ENCODE assay signal across 19 cellular contexts in genomic region chr4:83082777-83083176, GRCh38. TPM values are rescaled to one million over a fixed set of nuclear protein-coding genes. Genes with fewer than 3 reads are reported as not detected.
DNase-seq lines count a peak whose midpoint lies in the region; ATAC-seq and TF ChIP-seq lines count a peak whose summit lies in the region.
"Had no signal": no experiment of that assay in that cellular context is flagged by ENCODE, and none has a peak within 500 bp of the region (broad histone marks: within the 10 kb centered on the region; RNA-seq: fewer than 3 reads in every experiment).

No MANE protein-coding gene starts in this region.

- H3F3A ChIP-seq in GM23338 (replicated peaks; ENCODE audit: low read depth): no peaks in the 10 kb centered on the region

- H2AFZ ChIP-seq in GM23338: no peak overlapping the region
- H2AFZ ChIP-seq: hepatocyte had no signal

- no peaks in the 10 kb centered on the region for H3K27me3 ChIP-seq in GM23338 (ENCODE audit: insufficient read depth)
- H3K27me3 ChIP-seq: hepatocyte, suprapubic skin had no signal

- no peak overlapping the region for H3K4me3 ChIP-seq in GM23338
- H3K4me3 ChIP-seq: hepatocyte, suprapubic skin had no signal

- H4K20me1 ChIP-seq in GM23338 (replicated peaks; ENCODE audit: insufficient read depth): no peaks in the 10 kb centered on the region

- no peaks in the 10 kb centered on the region for H3K79me2 ChIP-seq in GM23338 (replicated peaks; ENCODE audit: insufficient read depth)
- H3K79me2 ChIP-seq: hepatocyte had no signal

- peak; percentile 55 for DNase-seq in NCI-H2029 (lab: John Stamatoyannopoulos, UW)
- no peak for DNase-seq in NCI-H2029 treated with DMSO at 0.1 percent for 48 hours (lab: John Stamatoyannopoulos, UW)
- DNase-seq in activated CD8-positive, alpha-beta T cell treated with anti-CD3 and anti-CD28 coated beads for 36 hours: peak; percentile 17
- no peak for DNase-seq in naive B cell
- no peak for DNase-seq in GM23338 (ENCODE audit: low spot score)
- no peak for DNase-seq in T-helper 9 cell
- DNase-seq: 8988T; activated CD4-positive, alpha-beta T cell treated with anti-CD3 and anti-CD28 coated beads, Interleukin-2, amount 50 U/mL, for 4 hours; DMS153; mesendoderm; NCI-H1048; NCI-H526 treated with DMSO at 0.1 percent for 48 hours; stimulated activated CD4-positive, alpha-beta T cell treated with anti-CD3 and anti-CD28 coated beads, Interleukin-4, amount 100 ng/mL, for 4 hours had no signal

- no peak overlapping the region for H3K4me2 ChIP-seq in GM23338
- H3K4me2 ChIP-seq: hepatocyte had no signal

- no peak overlapping the region for H3K27ac ChIP-seq in GM23338 (ENCODE audit: low read depth)
- H3K27ac ChIP-seq: epithelial cell of prostate, hepatocyte, suprapubic skin had no signal

- no peaks in the 10 kb centered on the region for H3K9me2 ChIP-seq in GM23338 (ENCODE audit: insufficient read depth)

- H3K27ac Mint-ChIP-seq in activated CD8-positive, alpha-beta T cell treated with anti-CD3 and anti-CD28 coated beads for 36 hours: no peak overlapping the region
- peak overlapping the region in 4 of 6 donors; percentile 85 to 98 (median 92) for H3K27ac Mint-ChIP-seq in naive B cell
- no peak overlapping the region for H3K27ac Mint-ChIP-seq in GM23338

- intact Hi-C loops in activated CD8-positive, alpha-beta T cell treated with anti-CD3 and anti-CD28 coated beads for 36 hours (cut with micrococcal nuclease): no loop called here

- H3K4me3 Mint-ChIP-seq in activated CD8-positive, alpha-beta T cell treated with anti-CD3 and anti-CD28 coated beads for 36 hours: no peak overlapping the region
- no peak overlapping the region for H3K4me3 Mint-ChIP-seq in naive B cell
- no peak overlapping the region for H3K4me3 Mint-ChIP-seq in GM23338

- no peaks in the 10 kb centered on the region for H3K9me3 Mint-ChIP-seq in activated CD8-positive, alpha-beta T cell treated with anti-CD3 and anti-CD28 coated beads for 36 hours
- peaks cover 0 to 3% (median 0%) of the 10 kb centered on the region in 7 donors for H3K9me3 Mint-ChIP-seq in naive B cell
- H3K9me3 Mint-ChIP-seq in GM23338: no peaks in the 10 kb centered on the region

- no peaks in the 10 kb centered on the region for H3K4me1 ChIP-seq in GM23338 (ENCODE audit: insufficient read depth)
- H3K4me1 ChIP-seq: suprapubic skin had no signal

- ATAC-seq in HG02678 (IDR thresholded peaks at IDR 0.05; ENCODE audit: unreplicated experiment): peak; percentile 38
- ATAC-seq in activated CD8-positive, alpha-beta T cell treated with anti-CD3 and anti-CD28 coated beads for 36 hours: no peak
- no peak for ATAC-seq in naive B cell (ENCODE audit: low read depth in 2 of 2)
- ATAC-seq in GM23338: no peak
- no peak for ATAC-seq in GM19023 (IDR thresholded peaks at IDR 0.05; ENCODE audit: unreplicated experiment)
- ATAC-seq: SK-N-SH treated with all-trans-retinoic acid at 6 μM for 48 hours had no signal

- peaks cover 3% of the 10 kb centered on the region for H3K36me3 Mint-ChIP-seq in activated CD8-positive, alpha-beta T cell treated with anti-CD3 and anti-CD28 coated beads for 36 hours (ENCODE audit: low read depth)
- peaks cover 1 to 12% of the 10 kb centered on the region in 2 donors for H3K36me3 Mint-ChIP-seq in naive B cell
- H3K36me3 Mint-ChIP-seq in GM23338 (ENCODE audit: low read depth): no peaks in the 10 kb centered on the region

- TF ChIP-seq CTCF in activated CD8-positive, alpha-beta T cell treated with anti-CD3 and anti-CD28 coated beads for 36 hours (IDR thresholded peaks at IDR 0.05): no peak
- TF ChIP-seq CTCF in GM23338 (conservative IDR thresholded peaks at IDR 0.05; ENCODE audit: low read depth in 2 of 2): no peak

- H3K27me3 Mint-ChIP-seq in activated CD8-positive, alpha-beta T cell treated with anti-CD3 and anti-CD28 coated beads for 36 hours: no peaks in the 10 kb centered on the region
- H3K27me3 Mint-ChIP-seq in naive B cell (no peaks in the 10 kb centered on the region), GM23338 (ENCODE audit: insufficient read depth, low read depth, poor library complexity) (peaks cover 4% of the 10 kb centered on the region)

- no peaks in the 10 kb centered on the region; the same call in 1 of the 2 replicates for H3K36me3 ChIP-seq in GM23338 (ENCODE audit: insufficient read depth)
- H3K36me3 ChIP-seq: suprapubic skin had no signal

- peaks cover 24% of the 10 kb centered on the region for H3K4me1 Mint-ChIP-seq in activated CD8-positive, alpha-beta T cell treated with anti-CD3 and anti-CD28 coated beads for 36 hours (ENCODE audit: low read depth)
- H3K4me1 Mint-ChIP-seq in naive B cell (peaks cover 26 to 39% (median 36%) of the 10 kb centered on the region in 3 donors), GM23338 (no peaks in the 10 kb centered on the region)

- POLR2A ChIA-PET in activated CD8-positive, alpha-beta T cell treated with anti-CD3 and anti-CD28 coated beads for 36 hours (lab: Charles Lee): no interaction called here

- CTCF ChIA-PET in activated CD8-positive, alpha-beta T cell treated with anti-CD3 and anti-CD28 coated beads for 36 hours (lab: Charles Lee): interaction anchor here (0.7 to 3.9 kb wide), 6 partner anchors 13 to 199 kb away, joined by 3 to 23 read pairs (median 8); no protein-coding TSS in a partner anchor

TF ChIP-seq in GM23338, 12 proteins besides CTCF, POLR2A, EP300 and RAD21:
- no peak for TF ChIP-seq NANOG (IDR thresholded peaks at IDR 0.05; ENCODE audit: borderline replicate concordance)
TF ChIP-seq in GM23338: peak in this region for 0.

RNA-seq across cellular contexts. Expression of gene PLAC8, which starts 31.8 kb away (rescaled TPM):
- 100 to 1,000 TPM in 1 of 2 experiments, 10 to 100 TPM in 1; 88.7 to 101 TPM for total RNA-seq in activated CD8-positive, alpha-beta T cell treated with anti-CD3 and anti-CD28 coated beads for 36 hours
- 1,000 to 10,000 TPM in 3 of 6 donors, 100 to 1,000 TPM in 3; 826 to 1,431 (median 949) TPM for polyA plus RNA-seq in naive B cell (ENCODE audit: low read depth in 6 of 6)
- 0.83 and 1.9 TPM in 2 replicates for total RNA-seq in GM23338 (2014; rRNA removed; shearing (Covaris generic))
- 1.2 and 1.6 TPM in 2 replicates for polyA plus RNA-seq in GM23338 (2016; fragmentation: Nextera tagmentation; extraction: Ambion mirVana)

RNA-seq across cellular contexts. Expression of gene COPS4, which starts 47.8 kb away (rescaled TPM):
- total RNA-seq in activated CD8-positive, alpha-beta T cell treated with anti-CD3 and anti-CD28 coated beads for 36 hours: 10 to 100 TPM; 38.4 to 38.8 TPM
- polyA plus RNA-seq in naive B cell (ENCODE audit: low read depth in 6 of 6) (10 to 100 TPM; 40.1 to 74.5 (median 49.2) TPM), GM23338 (2016; fragmentation: Nextera tagmentation; extraction: Ambion mirVana) (19.9 and 23.7 TPM in 2 replicates)
- total RNA-seq in GM23338 (2014; rRNA removed; shearing (Covaris generic)): 34.2 and 46.6 TPM in 2 replicates

Comparison
In these comparisons a context has a peak if more than half of its experiments do, and no peak if none do; other contexts are left out.
1. DNase-seq: peak in NCI-H2029 (single experiment) and activated CD8-positive, alpha-beta T cell treated with anti-CD3 and anti-CD28 coated beads for 36 hours (single experiment); none in NCI-H2029 treated with DMSO at 0.1 percent for 48 hours (single experiment), naive B cell (single experiment), GM23338 (single experiment) and T-helper 9 cell (single experiment).
2. H3K27ac Mint-ChIP-seq: peak in naive B cell (4 of 6); none in activated CD8-positive, alpha-beta T cell treated with anti-CD3 and anti-CD28 coated beads for 36 hours (single experiment) and GM23338 (single experiment).
3. RNA of gene PLAC8, which starts 31.8 kb away (total RNA-seq): 88.7 to 101 TPM in activated CD8-positive, alpha-beta T cell treated with anti-CD3 and anti-CD28 coated beads for 36 hours; 0.83 to 1.9 TPM in GM23338; every median in the first group is over 10 times any median in the second.